19 cellular contexts compared by ENCODE assay signal in the genomic region with DNA sequence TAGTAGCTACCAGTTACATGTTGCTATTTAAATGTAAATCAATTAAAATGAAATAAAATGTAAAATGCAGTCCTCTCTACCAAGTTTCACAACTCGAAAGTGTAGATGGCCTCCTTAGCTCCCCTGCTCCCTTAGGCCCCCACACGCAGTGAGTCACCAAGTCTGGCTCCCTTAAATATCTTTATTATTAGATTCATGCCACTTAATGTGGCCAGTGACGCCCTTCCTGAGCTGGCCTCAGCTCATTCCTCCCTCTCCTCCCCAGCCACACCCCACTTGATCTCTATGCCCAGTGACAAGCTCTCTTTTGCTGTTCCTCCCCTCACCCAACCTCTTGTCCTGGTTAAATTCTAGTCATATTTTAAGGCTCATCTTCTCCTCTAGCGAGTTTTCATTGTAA.
DNase-seq lines count a peak whose midpoint lies in the region; ATAC-seq, FAIRE-seq and TF ChIP-seq lines count a peak whose summit lies in the region.
"Had no signal": no experiment of that assay in that cellular context is flagged by ENCODE, and none has a peak within 500 bp of the region (broad histone marks: within the 10 kb centered on the region; RNA-seq: fewer than 3 reads in every experiment).

No MANE protein-coding gene starts in this region.

- H3K36me3 ChIP-seq in HCT116 (ENCODE audit: control insufficient read depth in 1 of 2, insufficient read depth in 2 of 2, low read length in 2 of 2), result no peaks in the 10 kb centered on the region
- H3K36me3 ChIP-seq in MM.1S (replicated peaks; ENCODE audit: insufficient read depth, low read length), result no peaks in the 10 kb centered on the region
- no peaks in the 10 kb centered on the region for H3K36me3 ChIP-seq in CD4-positive, alpha-beta memory T cell (ENCODE audit: insufficient read depth, low read length)
- H3K36me3 ChIP-seq: HAP-1 had no signal

- CTCF ChIA-PET in HCT116 (lab: Charles Lee), result interaction anchor here (0.9 kb wide), 1 partner anchor 237 kb away, joined by 4 read pairs; no protein-coding TSS in a partner anchor
- CTCF ChIA-PET in CD4-positive, alpha-beta memory T cell (lab: Charles Lee; ENCODE audit: partially characterized antibody), result no interaction called here

- peak overlapping the region in 1 of 2 experiments; percentile 12; a peak in 2 of 4 replicates for H3K4me3 ChIP-seq in HCT116 (replicated peaks in 1 of 2; ENCODE audit: low read depth in 1 of 2, low read length in 2 of 2)
- H3K4me3 ChIP-seq in fibroblast of the aortic adventitia (ENCODE audit: low read depth, low read length), result no peak overlapping the region
- H3K4me3 ChIP-seq in MM.1S (ENCODE audit: low read length), result no peak overlapping the region
- H3K4me3 ChIP-seq in CD4-positive, alpha-beta memory T cell (ENCODE audit: low read length in 2 of 2), result no peak overlapping the region
- H3K4me3 ChIP-seq: HAP-1, K562 had no signal

- no TSS peak for BruUV-seq in HCT116 (replicated peaks; lab: Mats Ljungman, UMichigan)

- H3K4me1 Mint-ChIP-seq in CD4-positive, alpha-beta memory T cell, result peaks cover 0 to 4% (median 0%) of the 10 kb centered on the region in 4 donors
- H3K4me1 Mint-ChIP-seq: activated naive CD8-positive, alpha-beta T cell treated with anti-CD3 and anti-CD28 coated beads, Interleukin-2, amount 10 ng/mL, durations not matched to agents 7 days and 5 days had no signal

- H3K79me2 ChIP-seq in HCT116 (ENCODE audit: insufficient read depth, low read length) (no peaks in the 10 kb centered on the region), MM.1S (ENCODE audit: low read length) (no peaks in the 10 kb centered on the region)

- H3K4me3 Mint-ChIP-seq in CD4-positive, alpha-beta memory T cell, result no peak overlapping the region
- H3K4me3 Mint-ChIP-seq: activated naive CD8-positive, alpha-beta T cell treated with anti-CD3 and anti-CD28 coated beads, Interleukin-2, amount 10 ng/mL, durations not matched to agents 7 days and 5 days; activated T-cell treated with anti-CD3 and anti-CD28 coated beads, Interleukin-2, amount 50 U/mL, for 24 hours; CD14-positive monocyte; nephron progenitor cell had no signal

- H3K27me3 Mint-ChIP-seq in CD4-positive, alpha-beta memory T cell, result no peaks in the 10 kb centered on the region

- H3F3A ChIP-seq in MM.1S (ENCODE audit: insufficient read depth, low read length), result no peaks in the 10 kb centered on the region

- no peaks in the 10 kb centered on the region for H3K36me3 Mint-ChIP-seq in CD4-positive, alpha-beta memory T cell
- H3K36me3 Mint-ChIP-seq: activated naive CD8-positive, alpha-beta T cell treated with anti-CD3 and anti-CD28 coated beads, Interleukin-2, amount 10 ng/mL, durations not matched to agents 7 days and 5 days; CD14-positive monocyte had no signal

- DNase-seq in HCT116 (ENCODE audit: low read depth, low spot score), result peak; percentile 59
- DNase-seq in RCC 7860 (ENCODE audit: low spot score), result peak; percentile 91
- peak; percentile 53 for DNase-seq in fibroblast of the aortic adventitia (ENCODE audit: low read depth)
- peak; percentile 74 for DNase-seq in urothelium cell line (ENCODE audit: low spot score)
- no peak for DNase-seq in MM.1S
- DNase-seq in CD4-positive, alpha-beta memory T cell, result no peak
- no peak for DNase-seq in activated naive CD4-positive, alpha-beta T cell treated with Interleukin-2 at 50 U/mL for 16 hours
- DNase-seq: activated naive CD8-positive, alpha-beta T cell treated with anti-CD3 and anti-CD28 coated beads, Interleukin-2, amount 10 ng/mL, durations not matched to agents 7 days and 5 days; activated T-cell treated with anti-CD3 and anti-CD28 coated beads, Interleukin-2, amount 50 U/mL, for 24 hours; DND-41; NCI-H1436 treated with DMSO at 0.1 percent for 48 hours; NCI-H345; nephron progenitor cell; stimulated activated CD4-positive, alpha-beta T cell treated with anti-CD3 and anti-CD28 coated beads, Interleukin-1b, Interleukin-23, amount 100 ng/mL, for 48 hours; substantia nigra had no signal

- H3K9me3 ChIP-seq in HCT116 (ENCODE audit: control insufficient read depth in 1 of 2, insufficient read depth in 1 of 2, low read depth in 1 of 2, low read length in 2 of 2) (no peaks in the 10 kb centered on the region), MM.1S (replicated peaks; ENCODE audit: insufficient read depth, low read length) (no peaks in the 10 kb centered on the region)
- H3K9me3 ChIP-seq in CD4-positive, alpha-beta memory T cell (ENCODE audit: control insufficient read depth in 1 of 2, low read length in 2 of 2), result no peaks in the 10 kb centered on the region
- H3K9me3 ChIP-seq: HAP-1 had no signal

- peaks cover 0 to 11% (median under 1%) of the 10 kb centered on the region in 8 donors for H3K9me3 Mint-ChIP-seq in CD4-positive, alpha-beta memory T cell
- H3K9me3 Mint-ChIP-seq: activated naive CD8-positive, alpha-beta T cell treated with anti-CD3 and anti-CD28 coated beads, Interleukin-2, amount 10 ng/mL, durations not matched to agents 7 days and 5 days; activated T-cell treated with anti-CD3 and anti-CD28 coated beads, Interleukin-2, amount 50 U/mL, for 24 hours; nephron progenitor cell had no signal

- H3K4me2 ChIP-seq in HCT116 (ENCODE audit: low read length) (peak overlapping the region; percentile 64), MM.1S (ENCODE audit: low read depth, low read length) (no peak overlapping the region)

- H2AFZ ChIP-seq in HCT116 (ENCODE audit: low read depth, low read length, poor library complexity, severe bottlenecking) (peak overlapping the region; percentile 6), MM.1S (ENCODE audit: low read length) (no peak overlapping the region)

- TF ChIP-seq POLR2A in HCT116 (IDR thresholded peaks at IDR 0.05; ENCODE audit: borderline replicate concordance, extremely low read depth, insufficient read depth, insufficient read length), result no peak

- FAIRE-seq in RCC 7860 (lab: Jason Lieb, UNC) (peak; percentile 79), urothelium cell line (lab: Jason Lieb, UNC) (no peak)
- FAIRE-seq: K562, TTC549 had no signal

- H3K9ac ChIP-seq in HCT116 (ENCODE audit: low read length) (peak overlapping the region; percentile 38), MM.1S (ENCODE audit: low read length) (no peak overlapping the region)

- H3K27ac Mint-ChIP-seq in CD4-positive, alpha-beta memory T cell, result no peak overlapping the region
- H3K27ac Mint-ChIP-seq: activated naive CD8-positive, alpha-beta T cell treated with anti-CD3 and anti-CD28 coated beads, Interleukin-2, amount 10 ng/mL, durations not matched to agents 7 days and 5 days; activated T-cell treated with anti-CD3 and anti-CD28 coated beads, Interleukin-2, amount 50 U/mL, for 24 hours; CD14-positive monocyte; nephron progenitor cell had no signal

- H3K9me2 ChIP-seq in HCT116 (ENCODE audit: insufficient read depth), result no peaks in the 10 kb centered on the region
- H3K9me2 ChIP-seq in MM.1S (replicated peaks; ENCODE audit: insufficient read depth, low read length), result no peaks in the 10 kb centered on the region

- no peaks in the 10 kb centered on the region for H4K20me1 ChIP-seq in HCT116 (ENCODE audit: insufficient read depth)
- H4K20me1 ChIP-seq in MM.1S (ENCODE audit: insufficient read depth, low read length), result no peaks in the 10 kb centered on the region

- intact Hi-C loops in HCT116 (cut with micrococcal nuclease), result loop anchor here (10.0 kb wide), 1 partner anchor 112 kb away; a partner anchor contains a TSS
- intact Hi-C loops in CD4-positive, alpha-beta memory T cell (cut with micrococcal nuclease), result no loop called here

- peak; percentile 60 for ATAC-seq in HCT116
- ATAC-seq: K562 had no signal

- TF ChIP-seq RAD21 in HCT116 (IDR thresholded peaks at IDR 0.05; ENCODE audit: low read depth), result no peak; the same call in 1 of the 2 replicates

- TF ChIP-seq CTCF in HCT116 (IDR thresholded peaks at IDR 0.05 in 2 of 3, conservative IDR thresholded peaks at IDR 0.05 in 1 of 3; ENCODE audit: borderline replicate concordance in 1 of 3, insufficient read depth in 1 of 3, low read depth in 2 of 3, low read length in 2 of 3), result no peak
- TF ChIP-seq CTCF in fibroblast of the aortic adventitia (IDR thresholded peaks at IDR 0.05; ENCODE audit: insufficient read depth, low read length), result no peak
- TF ChIP-seq CTCF in MM.1S (IDR thresholded peaks at IDR 0.05; ENCODE audit: low read length), result no peak

- H3K4me1 ChIP-seq in HCT116 (ENCODE audit: control insufficient read depth in 1 of 2, insufficient read depth in 2 of 2, low read length in 2 of 2) (peaks cover 38 to 62% of the 10 kb centered on the region in 2 experiments), MM.1S (ENCODE audit: low read length) (no peaks in the 10 kb centered on the region)
- H3K4me1 ChIP-seq in CD4-positive, alpha-beta memory T cell (ENCODE audit: insufficient read depth, low read length), result no peaks in the 10 kb centered on the region

- RAD21 ChIA-PET in HCT116 (lab: Charles Lee; ENCODE audit: low non-redundant PET in 1 of 2, low total read pairs in 2 of 2, uncharacterized antibody in 2 of 2, unreplicated experiment in 2 of 2), result no interaction called here

- H3K27ac ChIP-seq in HCT116 (ENCODE audit: low read depth, low read length) (no peak overlapping the region), MM.1S (ENCODE audit: low read length) (no peak overlapping the region)
- no peak overlapping the region for H3K27ac ChIP-seq in CD4-positive, alpha-beta memory T cell (ENCODE audit: low read depth, low read length)

- H3K27me3 ChIP-seq in HCT116 (ENCODE audit: insufficient read depth, low read length) (no peaks in the 10 kb centered on the region), MM.1S (replicated peaks; ENCODE audit: insufficient read depth, low read length) (no peaks in the 10 kb centered on the region)
- no peaks in the 10 kb centered on the region for H3K27me3 ChIP-seq in CD4-positive, alpha-beta memory T cell (ENCODE audit: insufficient read depth, low read length)

- POLR2A ChIA-PET in HCT116 (lab: Charles Lee), result no interaction called here
- POLR2A ChIA-PET in CD4-positive, alpha-beta memory T cell (lab: Charles Lee; ENCODE audit: partially characterized antibody), result no interaction called here

TF ChIP-seq in HCT116, 20 proteins besides CTCF, POLR2A, EP300 and RAD21 (continues in another document):
- TF ChIP-seq CEBPB (IDR thresholded peaks at IDR 0.05; ENCODE audit: low read depth) (0 out of 2 replicates have a peak, but pooled peaks have one; percentile 24), JUND (IDR thresholded peaks at IDR 0.05) (peak; percentile 53), POLR2AphosphoS5 (IDR thresholded peaks at IDR 0.05; ENCODE audit: low read depth, low read length) (no peak), ZFX (IDR thresholded peaks at IDR 0.05) (no peak), EGR1 (IDR thresholded peaks at IDR 0.05; ENCODE audit: low read depth) (no peak), EZH2phosphoT487 (IDR thresholded peaks at IDR 0.05; ENCODE audit: borderline replicate concordance) (no peak)
- TF ChIP-seq, protein P1, sequence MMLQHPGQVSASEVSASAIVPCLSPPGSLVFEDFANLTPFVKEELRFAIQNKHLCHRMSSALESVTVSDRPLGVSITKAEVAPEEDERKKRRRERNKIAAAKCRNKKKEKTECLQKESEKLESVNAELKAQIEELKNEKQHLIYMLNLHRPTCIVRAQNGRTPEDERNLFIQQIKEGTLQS (IDR thresholded peaks at IDR 0.05), result no peak

Comparison
In these comparisons a context has a peak if more than half of its experiments do, and no peak if none do; other contexts are left out.
1. DNase-seq: peak in HCT116 (single experiment), RCC 7860 (single experiment), fibroblast of the aortic adventitia (single experiment) and urothelium cell line (single experiment); none in MM.1S (single experiment), CD4-positive, alpha-beta memory T cell (0 of 5) and activated naive CD4-positive, alpha-beta T cell treated with Interleukin-2 at 50 U/mL for 16 hours (single experiment).